In the genomic region with DNA sequence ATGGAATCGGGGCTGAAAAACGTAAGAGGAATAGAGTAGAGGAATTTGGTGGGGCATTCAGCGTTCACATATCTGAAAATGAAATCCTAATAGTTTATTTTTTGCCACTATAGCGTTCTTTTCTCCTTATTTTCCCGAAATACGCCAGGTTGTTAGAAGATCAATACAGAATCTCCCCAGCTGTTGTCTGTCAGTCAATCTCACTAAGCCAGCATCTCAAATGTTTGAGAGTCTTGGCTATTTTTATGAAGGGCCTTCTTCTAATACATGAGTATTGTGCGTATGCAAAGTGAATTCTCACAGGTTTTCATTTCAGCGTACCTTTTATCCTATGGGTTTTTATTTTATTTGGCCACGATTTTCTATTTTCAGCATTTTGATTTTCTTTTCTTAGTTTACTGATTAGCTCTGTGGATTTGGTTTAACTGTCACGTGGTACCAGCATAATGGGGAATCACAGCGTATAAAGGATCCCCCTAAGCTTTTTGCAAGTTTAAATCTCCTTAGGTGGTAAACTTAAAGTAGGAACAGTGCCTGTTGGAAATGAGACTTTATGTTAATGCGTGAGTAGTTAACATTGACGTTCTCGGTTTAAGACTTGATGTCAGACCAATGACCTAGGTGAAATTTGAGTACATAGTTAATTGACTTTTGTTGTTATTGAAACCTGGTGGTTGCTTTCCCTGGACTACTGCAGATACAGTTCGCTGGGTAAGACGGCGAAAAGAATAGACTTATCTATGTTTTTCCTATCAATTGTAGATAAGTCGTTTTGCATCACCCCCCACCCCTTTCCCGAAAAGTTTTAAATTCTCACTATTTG, we compare ENCODE assay signal across 8 cellular contexts. TPM values are rescaled to one million over a fixed set of nuclear protein-coding genes. Genes with fewer than 3 reads are reported as not detected.
A peak's percentile ranks its signal among the peaks of the same experiment; 100 is the strongest.
DNase-seq lines count a peak whose midpoint lies in the region; ATAC-seq lines count a peak whose summit lies in the region.

No MANE protein-coding gene starts in this region.

- no peaks in the 10 kb centered on the region for H3K27me3 ChIP-seq in iPS-15b (ENCODE audit: control insufficient read depth, insufficient read depth, low read length)

- POLR2A ChIA-PET in activated CD4-positive, alpha-beta memory T cell treated with anti-CD3 and anti-CD28 coated beads for 36 hours (lab: Charles Lee) = interaction anchor here (1.8 kb wide), 1 partner anchor 76 kb away, joined by 11 read pairs; a partner anchor contains a TSS

- H3K9ac ChIP-seq in iPS-15b (ENCODE audit: low read depth, low read length) = peak overlapping the region; percentile 99

- peaks cover 32% of the 10 kb centered on the region for H3K4me1 Mint-ChIP-seq in T-helper 2 cell treated with Interferon-gamma antibody and Interleukin-4, amounts not matched to agents 5 μg/mL and 100 μg/mL, for 36 hours (ENCODE audit: low read depth)
- peaks cover 59% of the 10 kb centered on the region for H3K4me1 Mint-ChIP-seq in activated CD4-positive, alpha-beta memory T cell treated with anti-CD3 and anti-CD28 coated beads for 36 hours (ENCODE audit: low read depth)
- H3K4me1 Mint-ChIP-seq in stimulated activated effector memory CD8-positive, alpha-beta T cell treated with anti-CD3 and anti-CD28 coated beads, Interleukin-12 subunit alpha, Interleukin-12 subunit beta, amount 100 ng/mL, for 72 hours = peaks cover 39% of the 10 kb centered on the region

- peak overlapping the region; percentile 98 for H3K4me3 ChIP-seq in iPS-15b (ENCODE audit: low read depth, low read length)

- ATAC-seq in stimulated activated effector memory CD8-positive, alpha-beta T cell treated with anti-CD3 and anti-CD28 coated beads, Interleukin-12 subunit alpha, Interleukin-12 subunit beta, amount 100 ng/mL, for 72 hours = no peak
- ATAC-seq in HG03196 (IDR thresholded peaks at IDR 0.05; ENCODE audit: unreplicated experiment) = no peak

- H3K9me3 Mint-ChIP-seq in T-helper 2 cell treated with Interferon-gamma antibody and Interleukin-4, amounts not matched to agents 5 μg/mL and 100 μg/mL, for 36 hours = no peaks in the 10 kb centered on the region
- no peaks in the 10 kb centered on the region for H3K9me3 Mint-ChIP-seq in activated CD4-positive, alpha-beta memory T cell treated with anti-CD3 and anti-CD28 coated beads for 36 hours
- no peaks in the 10 kb centered on the region for H3K9me3 Mint-ChIP-seq in stimulated activated effector memory CD8-positive, alpha-beta T cell treated with anti-CD3 and anti-CD28 coated beads, Interleukin-12 subunit alpha, Interleukin-12 subunit beta, amount 100 ng/mL, for 72 hours

- H3K4me1 ChIP-seq in iPS-15b (ENCODE audit: control insufficient read depth, insufficient read depth, low read length) = peaks cover 2% of the 10 kb centered on the region

- no peaks in the 10 kb centered on the region for H3K36me3 ChIP-seq in iPS-15b (ENCODE audit: control insufficient read depth, insufficient read depth, low read length)

- no peaks in the 10 kb centered on the region for H3K9me3 ChIP-seq in iPS-15b (ENCODE audit: control insufficient read depth, insufficient read depth, low read length)

- H3K27ac Mint-ChIP-seq in T-helper 2 cell treated with Interferon-gamma antibody and Interleukin-4, amounts not matched to agents 5 μg/mL and 100 μg/mL, for 36 hours = peak overlapping the region; percentile 94
- H3K27ac Mint-ChIP-seq in activated CD4-positive, alpha-beta memory T cell treated with anti-CD3 and anti-CD28 coated beads for 36 hours = peak overlapping the region; percentile 97
- peak overlapping the region; percentile 94 for H3K27ac Mint-ChIP-seq in stimulated activated effector memory CD8-positive, alpha-beta T cell treated with anti-CD3 and anti-CD28 coated beads, Interleukin-12 subunit alpha, Interleukin-12 subunit beta, amount 100 ng/mL, for 72 hours

- DNase-seq in T-helper 2 cell treated with Interferon-gamma antibody and Interleukin-4, amounts not matched to agents 5 μg/mL and 100 μg/mL, for 36 hours (ENCODE audit: low spot score) = no peak
- DNase-seq in T-helper 2 cell (no peak), LoVo (ENCODE audit: low spot score) (no peak), occipital lobe (lab: John Stamatoyannopoulos, UW) (no peak)
- no peak for DNase-seq in activated CD4-positive, alpha-beta memory T cell treated with anti-CD3 and anti-CD28 coated beads for 36 hours
- no peak for DNase-seq in stimulated activated effector memory CD8-positive, alpha-beta T cell treated with anti-CD3 and anti-CD28 coated beads, Interleukin-12 subunit alpha, Interleukin-12 subunit beta, amount 100 ng/mL, for 72 hours (ENCODE audit: low spot score in 2 of 2)

- H3K27me3 Mint-ChIP-seq in T-helper 2 cell treated with Interferon-gamma antibody and Interleukin-4, amounts not matched to agents 5 μg/mL and 100 μg/mL, for 36 hours (ENCODE audit: low read depth) = no peaks in the 10 kb centered on the region
- H3K27me3 Mint-ChIP-seq in activated CD4-positive, alpha-beta memory T cell treated with anti-CD3 and anti-CD28 coated beads for 36 hours = no peaks in the 10 kb centered on the region

- intact Hi-C loops in activated CD4-positive, alpha-beta memory T cell treated with anti-CD3 and anti-CD28 coated beads for 36 hours (cut with micrococcal nuclease) = loop anchor here (5.0 to 10.0 kb wide), 2 partner anchors 1351 to 1889 kb away; a partner anchor contains a TSS

- CTCF ChIA-PET in activated CD4-positive, alpha-beta memory T cell treated with anti-CD3 and anti-CD28 coated beads for 36 hours (lab: Charles Lee) = interaction anchor here (0.9 kb wide), 2 partner anchors 21 to 788 kb away, joined by 4 read pairs; no protein-coding TSS in a partner anchor

- peak overlapping the region; percentile 99 for H3K4me3 Mint-ChIP-seq in T-helper 2 cell treated with Interferon-gamma antibody and Interleukin-4, amounts not matched to agents 5 μg/mL and 100 μg/mL, for 36 hours
- peak overlapping the region; percentile 94 for H3K4me3 Mint-ChIP-seq in activated CD4-positive, alpha-beta memory T cell treated with anti-CD3 and anti-CD28 coated beads for 36 hours
- peak overlapping the region; percentile 80 for H3K4me3 Mint-ChIP-seq in stimulated activated effector memory CD8-positive, alpha-beta T cell treated with anti-CD3 and anti-CD28 coated beads, Interleukin-12 subunit alpha, Interleukin-12 subunit beta, amount 100 ng/mL, for 72 hours

- H3K36me3 Mint-ChIP-seq in T-helper 2 cell treated with Interferon-gamma antibody and Interleukin-4, amounts not matched to agents 5 μg/mL and 100 μg/mL, for 36 hours (ENCODE audit: low read depth) = peaks cover 13% of the 10 kb centered on the region
- peaks cover 25% of the 10 kb centered on the region for H3K36me3 Mint-ChIP-seq in activated CD4-positive, alpha-beta memory T cell treated with anti-CD3 and anti-CD28 coated beads for 36 hours
- H3K36me3 Mint-ChIP-seq in stimulated activated effector memory CD8-positive, alpha-beta T cell treated with anti-CD3 and anti-CD28 coated beads, Interleukin-12 subunit alpha, Interleukin-12 subunit beta, amount 100 ng/mL, for 72 hours = peaks cover 59% of the 10 kb centered on the region

RNA-seq across cellular contexts. Expression of a gene that starts 1.3 kb away (rescaled TPM):
- 100 to 1,000 TPM; 165 to 169 TPM for total RNA-seq in activated CD4-positive, alpha-beta memory T cell treated with anti-CD3 and anti-CD28 coated beads for 36 hours
- total RNA-seq in occipital lobe = 256 TPM
